5 cellular contexts compared by ENCODE assay signal in the genomic region with DNA sequence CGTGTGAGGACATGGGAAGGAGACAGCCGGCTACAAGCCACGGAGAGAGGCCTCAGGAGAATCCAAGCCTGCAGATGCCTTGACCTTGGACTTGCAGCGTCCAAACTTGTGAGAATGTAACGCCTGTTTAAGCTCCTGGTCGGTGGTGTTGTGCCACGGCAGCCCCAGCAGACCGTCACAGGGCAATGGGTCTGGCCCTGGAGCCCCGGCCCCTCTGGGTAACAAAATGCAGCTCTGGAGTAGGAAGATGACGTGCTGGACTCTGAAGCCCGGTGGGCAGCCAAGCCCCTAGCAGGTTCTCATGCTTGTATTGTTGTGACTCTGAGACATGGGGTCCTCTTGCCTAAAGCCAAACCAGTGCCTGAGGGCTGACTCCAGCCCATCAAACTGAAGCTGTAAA.
"Had no signal": no experiment of that assay in that cellular context is flagged by ENCODE, and none has a peak within 500 bp of the region (broad histone marks: within the 10 kb centered on the region; RNA-seq: fewer than 3 reads in every experiment).

No MANE protein-coding gene starts in this region.

- H3K27me3 Mint-ChIP-seq: IgD-negative memory B cell had no signal

- DNase-seq: H9, HCEC 1CT, KBM-7 had no signal

- H3K36me3 Mint-ChIP-seq: IgD-negative memory B cell had no signal

- H3K4me3 ChIP-seq: GM23338 had no signal

- H3K4me1 Mint-ChIP-seq: IgD-negative memory B cell had no signal

- H3K27ac Mint-ChIP-seq: GM23338, H9, IgD-negative memory B cell had no signal

- ATAC-seq: GM23338 had no signal

- H3K9me3 Mint-ChIP-seq: GM23338, H9 had no signal

- H3K4me3 Mint-ChIP-seq: GM23338, H9, IgD-negative memory B cell had no signal
